Comparison of ENCODE assay signal across 1 cellular context in genomic region chr3:151081082-151081481, GRCh38. TPM values are rescaled to one million over a fixed set of nuclear protein-coding genes. Genes with fewer than 3 reads are reported as not detected.
"Had no signal": no experiment of that assay in that cellular context is flagged by ENCODE, and none has a peak within 500 bp of the region (broad histone marks: within the 10 kb centered on the region; RNA-seq: fewer than 3 reads in every experiment).

No MANE protein-coding gene starts in this region.

RNA-seq across cellular contexts. Expression of gene MED12L, which starts 4.4 kb away (rescaled TPM):
- total RNA-seq: HT-29 had no signal
